In genomic region chr11:69925366-69926196, GRCh38 we compare ENCODE assay signal across 21 cellular contexts.
DNase-seq lines count a peak whose midpoint lies in the region; TF ChIP-seq lines count a peak whose summit lies in the region.
"Had no signal": no experiment of that assay in that cellular context is flagged by ENCODE, and none has a peak within 500 bp of the region (broad histone marks: within the 10 kb centered on the region; RNA-seq: fewer than 3 reads in every experiment).

No MANE protein-coding gene starts in this region.

- CTCF ChIA-PET in HEK293 (lab: Yijun Ruan, JAX): interaction anchor here (1.0 to 1.6 kb wide), 2 partner anchors 9 to 11 kb away, joined by 4 to 7 read pairs; no protein-coding TSS in a partner anchor

- H3K4me3 ChIP-seq in HEK293 (ENCODE audit: low read depth, low read length): no peak overlapping the region
- H3K4me3 ChIP-seq in vagina: no peak overlapping the region
- H3K4me3 ChIP-seq: gastroesophageal sphincter, right lobe of liver had no signal

- H3K36me3 ChIP-seq in HEK293 (ENCODE audit: control insufficient read depth in 2 of 2, insufficient read depth in 1 of 2, low read length in 2 of 2) (no peaks in the 10 kb centered on the region), vagina (no peaks in the 10 kb centered on the region)
- H3K36me3 ChIP-seq: gastroesophageal sphincter, neutrophil, right lobe of liver had no signal

- no peaks in the 10 kb centered on the region for H3K4me1 ChIP-seq in HEK293 (ENCODE audit: control insufficient read depth, insufficient read depth, low read length)
- H3K4me1 ChIP-seq in vagina: no peaks in the 10 kb centered on the region
- H3K4me1 ChIP-seq: right lobe of liver had no signal

- H3K27me3 ChIP-seq in vagina: no peaks in the 10 kb centered on the region
- H3K27me3 ChIP-seq: right lobe of liver had no signal

- H3K27ac ChIP-seq in HEK293 (ENCODE audit: extremely low read depth, low read depth, low read length) (no peak overlapping the region), vagina (no peak overlapping the region)
- H3K27ac ChIP-seq: epithelial cell of prostate, neutrophil, right lobe of liver had no signal

- intact Hi-C loops in vagina (cut with DNase I): no loop called here

- POLR2A ChIA-PET in HEK293 (lab: Yijun Ruan, JAX): no interaction called here

- no peak for TF ChIP-seq CTCF in HEK293 (tag by site-specific recombination; IDR thresholded peaks at IDR 0.05)
- TF ChIP-seq CTCF in vagina (IDR thresholded peaks at IDR 0.05): no peak

- DNase-seq in 8988T (peak; percentile 9), dermis microvascular lymphatic vessel endothelial cell (ENCODE audit: low read depth in 2 of 2) (peak; percentile 45 to 68), mesenteric fat pad (ENCODE audit: low spot score) (peak; percentile 60), vagina (ENCODE audit: extremely low spot score in 2 of 2) (no peak), Ammon's horn (ENCODE audit: low spot score) (no peak)
- no peak for DNase-seq in activated CD4-positive, CD25-positive, alpha-beta regulatory T cell treated with anti-CD3 and anti-CD28 coated beads, Interleukin-2, amount 50 U/mL, for 72 hours
- no peak for DNase-seq in effector CD4-positive, alpha-beta T cell
- DNase-seq: activated CD4-positive, alpha-beta T cell treated with anti-CD3 and anti-CD28 coated beads for 48 hours; activated CD8-positive, alpha-beta memory T cell treated with anti-CD3 and anti-CD28 coated beads, Interleukin-2, amount 50 U/mL, for 4 hours; activated gamma-delta T cell treated with Interleukin-2 at 50 U/mL for 16 hours; midbrain; NCI-H2029; NCI-H510A treated with DMSO at 0.1 percent for 48 hours; SHP77; stimulated activated CD4-positive, alpha-beta T cell treated with anti-CD3 and anti-CD28 coated beads, Interleukin-2, amount 100 ng/mL, for 24 hours; T-helper 2 cell had no signal

- TF ChIP-seq POLR2A in vagina (IDR thresholded peaks at IDR 0.05): no peak

- H3K9me3 ChIP-seq in HEK293 (ENCODE audit: control insufficient read depth, insufficient read depth, low read depth, low read length) (no peaks in the 10 kb centered on the region), vagina (no peaks in the 10 kb centered on the region)
- H3K9me3 ChIP-seq: neutrophil, right lobe of liver had no signal

TF ChIP-seq in HEK293, 187 proteins besides CTCF, POLR2A, EP300 and RAD21:
- TF ChIP-seq ZNF16 (tag by site-specific recombination; IDR thresholded peaks at IDR 0.05; ENCODE audit: low read depth): no peak
- peak; percentile 81 for TF ChIP-seq EGR2 (tag by site-specific recombination; IDR thresholded peaks at IDR 0.05; ENCODE audit: low read depth)
- no peak for TF ChIP-seq ZSCAN5A (tag by site-specific recombination; IDR thresholded peaks at IDR 0.05)
- TF ChIP-seq ZIC2 (tag by site-specific recombination; IDR thresholded peaks at IDR 0.05): peak; percentile 27; the same call in 1 of the 2 replicates
- TF ChIP-seq, protein P1, sequence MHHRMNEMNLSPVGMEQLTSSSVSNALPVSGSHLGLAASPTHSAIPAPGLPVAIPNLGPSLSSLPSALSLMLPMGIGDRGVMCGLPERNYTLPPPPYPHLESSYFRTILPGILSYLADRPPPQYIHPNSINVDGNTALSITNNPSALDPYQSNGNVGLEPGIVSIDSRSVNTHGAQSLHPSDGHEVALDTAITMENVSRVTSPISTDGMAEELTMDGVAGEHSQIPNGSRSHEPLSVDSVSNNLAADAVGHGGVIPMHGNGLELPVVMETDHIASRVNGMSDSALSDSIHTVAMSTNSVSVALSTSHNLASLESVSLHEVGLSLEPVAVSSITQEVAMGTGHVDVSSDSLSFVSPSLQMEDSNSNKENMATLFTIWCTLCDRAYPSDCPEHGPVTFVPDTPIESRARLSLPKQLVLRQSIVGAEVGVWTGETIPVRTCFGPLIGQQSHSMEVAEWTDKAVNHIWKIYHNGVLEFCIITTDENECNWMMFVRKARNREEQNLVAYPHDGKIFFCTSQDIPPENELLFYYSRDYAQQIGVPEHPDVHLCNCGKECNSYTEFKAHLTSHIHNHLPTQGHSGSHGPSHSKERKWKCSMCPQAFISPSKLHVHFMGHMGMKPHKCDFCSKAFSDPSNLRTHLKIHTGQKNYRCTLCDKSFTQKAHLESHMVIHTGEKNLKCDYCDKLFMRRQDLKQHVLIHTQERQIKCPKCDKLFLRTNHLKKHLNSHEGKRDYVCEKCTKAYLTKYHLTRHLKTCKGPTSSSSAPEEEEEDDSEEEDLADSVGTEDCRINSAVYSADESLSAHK (tag by site-specific recombination; IDR thresholded peaks at IDR 0.05): no peak
- no peak for TF ChIP-seq ZFP41 (tag by site-specific recombination; IDR thresholded peaks at IDR 0.05; ENCODE audit: borderline replicate concordance)
- no peak for TF ChIP-seq ZBTB8A (tag by site-specific recombination; IDR thresholded peaks at IDR 0.05)
- TF ChIP-seq REPIN1 (tag by site-specific recombination; IDR thresholded peaks at IDR 0.05; ENCODE audit: low read depth): no peak
- TF ChIP-seq ZNF114 (tag by site-specific recombination; IDR thresholded peaks at IDR 0.05): no peak
- no peak for TF ChIP-seq HOXC10 (CRISPR knock-in tag; IDR thresholded peaks at IDR 0.05)
- no peak for TF ChIP-seq ZNF660 (tag by site-specific recombination; IDR thresholded peaks at IDR 0.05)
- TF ChIP-seq, protein P2, sequence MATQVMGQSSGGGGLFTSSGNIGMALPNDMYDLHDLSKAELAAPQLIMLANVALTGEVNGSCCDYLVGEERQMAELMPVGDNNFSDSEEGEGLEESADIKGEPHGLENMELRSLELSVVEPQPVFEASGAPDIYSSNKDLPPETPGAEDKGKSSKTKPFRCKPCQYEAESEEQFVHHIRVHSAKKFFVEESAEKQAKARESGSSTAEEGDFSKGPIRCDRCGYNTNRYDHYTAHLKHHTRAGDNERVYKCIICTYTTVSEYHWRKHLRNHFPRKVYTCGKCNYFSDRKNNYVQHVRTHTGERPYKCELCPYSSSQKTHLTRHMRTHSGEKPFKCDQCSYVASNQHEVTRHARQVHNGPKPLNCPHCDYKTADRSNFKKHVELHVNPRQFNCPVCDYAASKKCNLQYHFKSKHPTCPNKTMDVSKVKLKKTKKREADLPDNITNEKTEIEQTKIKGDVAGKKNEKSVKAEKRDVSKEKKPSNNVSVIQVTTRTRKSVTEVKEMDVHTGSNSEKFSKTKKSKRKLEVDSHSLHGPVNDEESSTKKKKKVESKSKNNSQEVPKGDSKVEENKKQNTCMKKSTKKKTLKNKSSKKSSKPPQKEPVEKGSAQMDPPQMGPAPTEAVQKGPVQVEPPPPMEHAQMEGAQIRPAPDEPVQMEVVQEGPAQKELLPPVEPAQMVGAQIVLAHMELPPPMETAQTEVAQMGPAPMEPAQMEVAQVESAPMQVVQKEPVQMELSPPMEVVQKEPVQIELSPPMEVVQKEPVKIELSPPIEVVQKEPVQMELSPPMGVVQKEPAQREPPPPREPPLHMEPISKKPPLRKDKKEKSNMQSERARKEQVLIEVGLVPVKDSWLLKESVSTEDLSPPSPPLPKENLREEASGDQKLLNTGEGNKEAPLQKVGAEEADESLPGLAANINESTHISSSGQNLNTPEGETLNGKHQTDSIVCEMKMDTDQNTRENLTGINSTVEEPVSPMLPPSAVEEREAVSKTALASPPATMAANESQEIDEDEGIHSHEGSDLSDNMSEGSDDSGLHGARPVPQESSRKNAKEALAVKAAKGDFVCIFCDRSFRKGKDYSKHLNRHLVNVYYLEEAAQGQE (tag by site-specific recombination; IDR thresholded peaks at IDR 0.05): no peak
- TF ChIP-seq ZNF354C (tag by site-specific recombination; IDR thresholded peaks at IDR 0.05; ENCODE audit: borderline replicate concordance, low read depth): no peak
- TF ChIP-seq ZNF155 (tag by site-specific recombination; IDR thresholded peaks at IDR 0.05): no peak
- TF ChIP-seq ZFHX2 (tag by site-specific recombination; conservative IDR thresholded peaks at IDR 0.05): peak; percentile 68

Comparison
In these comparisons a context has a peak if more than half of its experiments do, and no peak if none do; other contexts are left out.
1. DNase-seq: peak in 8988T (single experiment), dermis microvascular lymphatic vessel endothelial cell (2 of 2) and mesenteric fat pad (single experiment); none in activated CD4-positive, CD25-positive, alpha-beta regulatory T cell treated with anti-CD3 and anti-CD28 coated beads, Interleukin-2, amount 50 U/mL, for 72 hours (single experiment), effector CD4-positive, alpha-beta T cell (single experiment), vagina (0 of 2) and Ammon's horn (single experiment).